ENCODE assay signal across 3 cellular contexts in genomic region chr13:36831291-36831690, GRCh38.
"Had no signal": no experiment of that assay in that cellular context is flagged by ENCODE, and none has a peak within 500 bp of the region (broad histone marks: within the 10 kb centered on the region; RNA-seq: fewer than 3 reads in every experiment).

No MANE protein-coding gene starts in this region.

- H3K4me3 ChIP-seq: GM12878 had no signal

- DNase-seq: GDM1, GF-D8 had no signal

- ATAC-seq: GM12878 had no signal
